In genomic region chrX:41335590-41336331, GRCh38 we compare ENCODE assay signal across 8 cellular contexts. TPM values are rescaled to one million over a fixed set of nuclear protein-coding genes. Genes with fewer than 3 reads are reported as not detected.
DNase-seq lines count a peak whose midpoint lies in the region; ATAC-seq and TF ChIP-seq lines count a peak whose summit lies in the region.

No MANE protein-coding gene starts in this region.

- peak overlapping the region; percentile 62 for H3K4me2 ChIP-seq in mesendoderm (ENCODE audit: low read length)

- peak overlapping the region; percentile 84 for H3K56ac ChIP-seq in mesendoderm (ENCODE audit: low read length)

- H3K9ac ChIP-seq in mesendoderm (ENCODE audit: low read length), result peak overlapping the region; percentile 82

- no peak for TF ChIP-seq POLR2A in body of pancreas (IDR thresholded peaks at IDR 0.05)

- H3K4me3 ChIP-seq in body of pancreas (peak overlapping the region; percentile 34 to 89), mesendoderm (ENCODE audit: low read length) (peak overlapping the region; percentile 86)

- TF ChIP-seq CTCF in 22Rv1 (IDR thresholded peaks at IDR 0.05) (no peak), HFFc6 (IDR thresholded peaks at IDR 0.05) (no peak), body of pancreas (IDR thresholded peaks at IDR 0.05) (no peak)

- no peak overlapping the region for H2BK15ac ChIP-seq in mesendoderm (replicated peaks; ENCODE audit: low read depth)

- no peak overlapping the region for H3K23ac ChIP-seq in mesendoderm (ENCODE audit: low read length)

- H3K9me3 ChIP-seq in body of pancreas, result no peaks in the 10 kb centered on the region

- H4K8ac ChIP-seq in mesendoderm (ENCODE audit: low read depth, low read length), result no peak overlapping the region

- H3K27me3 ChIP-seq in body of pancreas (no peaks in the 10 kb centered on the region), mesendoderm (ENCODE audit: insufficient read depth, low read length, poor library complexity) (no peaks in the 10 kb centered on the region)

- no peak overlapping the region for H2BK120ac ChIP-seq in mesendoderm (ENCODE audit: low read depth, low read length)

- H3K36me3 ChIP-seq in body of pancreas (replicated peaks in 1 of 2; ENCODE audit: insufficient read depth in 1 of 2, low read depth in 2 of 2) (no peaks in the 10 kb centered on the region), mesendoderm (ENCODE audit: control insufficient read depth, insufficient read depth, low read length) (peaks cover 3% of the 10 kb centered on the region)

- no peak for ATAC-seq in body of pancreas
- no peak for ATAC-seq in GM21723 (IDR thresholded peaks at IDR 0.05; ENCODE audit: unreplicated experiment)
- no peak for ATAC-seq in HG03457 (IDR thresholded peaks at IDR 0.05; ENCODE audit: unreplicated experiment)

- DNase-seq in HFFc6 (peak; percentile 51), body of pancreas (no peak), mesendoderm (no peak), A172 (ENCODE audit: low spot score) (no peak), NCI-H226 (no peak)

- H3K27me3 Mint-ChIP-seq in HFFc6 (ENCODE audit: insufficient read depth), result peaks cover 13% of the 10 kb centered on the region

- no peaks in the 10 kb centered on the region for H3K79me1 ChIP-seq in mesendoderm (ENCODE audit: low read length)

- H3K4ac ChIP-seq in mesendoderm (ENCODE audit: low read depth, low read length), result no peak overlapping the region

- H3K27ac Mint-ChIP-seq in HFFc6, result peak overlapping the region; percentile 100

- H3K4me3 Mint-ChIP-seq in HFFc6, result peak overlapping the region; percentile 95

- peaks cover 59% of the 10 kb centered on the region for H3K79me2 ChIP-seq in mesendoderm (ENCODE audit: control insufficient read depth, insufficient read depth, low read length)

- H3K27ac ChIP-seq in 22Rv1, result peak overlapping the region; percentile 96; the same call in 1 of the 2 replicates
- H3K27ac ChIP-seq in body of pancreas, result peak overlapping the region; percentile 98 to 100 (median 99)
- H3K27ac ChIP-seq in mesendoderm (ENCODE audit: low read depth, low read length), result no peak overlapping the region

- no peak overlapping the region for H2BK5ac ChIP-seq in mesendoderm (ENCODE audit: low read length)

- peaks cover 43% of the 10 kb centered on the region for H3K4me1 Mint-ChIP-seq in HFFc6 (ENCODE audit: low read depth)

- WGBS in body of pancreas, 2 donors, result 4 to 5% methylated on average over 8 to 10 of the region's 10 CpGs
- WGBS in mesendoderm (ENCODE audit: extremely low coverage, insufficient coverage, low lambda C conversion rate), result no CpG with 5 or more reads among the region's 10 CpGs

- intact Hi-C loops in body of pancreas (cut with DNase I), result no loop called here

- H3K9me3 Mint-ChIP-seq in HFFc6, result peaks cover 5% of the 10 kb centered on the region; the same call in 1 of the 2 replicates

- no peak overlapping the region for H4K5ac ChIP-seq in mesendoderm (ENCODE audit: low read length)

- no peak overlapping the region for H2AK5ac ChIP-seq in mesendoderm (ENCODE audit: low read length)

- no peak overlapping the region for H3K18ac ChIP-seq in mesendoderm (ENCODE audit: low read length)

- H3K4me1 ChIP-seq in body of pancreas, result peaks cover 26% of the 10 kb centered on the region
- H3K4me1 ChIP-seq in mesendoderm (ENCODE audit: control insufficient read depth, low read depth, low read length), result no peaks in the 10 kb centered on the region

- H3K36me3 Mint-ChIP-seq in HFFc6 (ENCODE audit: low read depth), result peaks cover 41% of the 10 kb centered on the region

RNA-seq across cellular contexts. Expression of gene DDX3X, which starts 1.8 kb away (rescaled TPM):
- 100 to 1,000 TPM; 186 to 228 (median 213) TPM for total RNA-seq in HFFc6 (2021; fragmentation: NEBNext Ultra II Directional; extraction: Animal tissue kit (Norgen Biotek cat#: 25700))
- total RNA-seq in body of pancreas, result 100 to 1,000 TPM; 104 to 127 TPM
- polyA plus RNA-seq in mesendoderm (2013, experiment 1 of 2), result 156 TPM
- polyA plus RNA-seq in mesendoderm (2013, experiment 2 of 2), result 152 TPM
- total RNA-seq in A172 (2014; rRNA removed; shearing (Covaris generic)), result 205 and 219 TPM in 2 replicates
